Comparison of ENCODE assay signal across 8 cellular contexts in the genomic region with DNA sequence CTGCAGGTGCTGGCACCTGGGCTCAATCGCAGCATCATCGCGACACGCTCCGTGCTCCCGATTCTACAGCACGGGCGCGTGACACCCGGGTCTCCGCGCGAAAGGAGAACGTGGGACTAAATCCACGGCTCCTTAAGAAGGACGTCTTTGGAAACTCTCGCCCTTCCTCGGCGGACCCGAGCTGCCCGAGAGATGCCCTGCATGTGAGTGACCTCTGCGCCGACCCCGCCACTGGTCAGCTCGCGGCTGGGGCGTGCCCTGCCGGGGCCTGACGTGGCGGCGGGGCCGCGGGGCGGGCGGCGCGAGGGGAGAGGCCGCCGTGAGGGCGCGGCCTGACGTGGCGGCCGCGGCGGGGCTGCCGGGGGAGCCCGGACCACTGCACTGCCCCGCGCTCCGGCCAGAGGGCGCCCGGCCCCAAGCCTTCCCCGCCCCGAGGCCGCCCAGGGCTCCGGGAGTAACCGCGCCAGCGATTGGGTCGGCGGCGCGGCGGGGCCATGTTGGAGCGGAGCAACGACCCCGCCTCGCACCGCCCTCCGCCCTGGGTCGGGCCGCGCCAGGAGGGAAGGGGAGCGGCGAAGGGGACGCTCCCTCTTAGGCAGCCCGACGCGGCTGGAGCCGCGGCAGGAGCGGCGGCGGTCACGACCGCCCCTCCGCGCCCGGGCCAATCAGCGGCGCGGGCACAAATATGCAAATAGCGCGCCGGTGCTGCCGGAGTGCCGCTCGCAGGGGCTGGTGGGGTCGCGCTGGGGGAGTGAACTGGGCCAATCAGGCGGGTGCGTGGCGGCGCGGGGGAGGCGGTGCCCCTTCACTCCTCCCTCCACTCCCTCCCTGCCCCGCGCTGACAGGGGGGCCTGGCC.
DNase-seq lines count a peak whose midpoint lies in the region; ATAC-seq, FAIRE-seq and TF ChIP-seq lines count a peak whose summit lies in the region.

No MANE protein-coding gene starts in this region.

- H3K27ac ChIP-seq in kidney (ENCODE audit: low read depth in 2 of 2, low read length in 2 of 2): peak overlapping the region; percentile 94

- peak; percentile 68 for TF ChIP-seq CTCF in kidney (IDR thresholded peaks at IDR 0.05; ENCODE audit: borderline replicate concordance, extremely low read depth, insufficient read depth)

- H3K36me3 Mint-ChIP-seq in central memory CD8-positive, alpha-beta T cell (ENCODE audit: insufficient read depth): peaks cover 11% of the 10 kb centered on the region

- peaks cover 25% of the 10 kb centered on the region for H3K4me1 Mint-ChIP-seq in central memory CD8-positive, alpha-beta T cell

- H3K4me3 ChIP-seq in kidney (ENCODE audit: low read length in 2 of 2): peak overlapping the region; percentile 71 to 85

- no peaks in the 10 kb centered on the region for H3K36me3 ChIP-seq in kidney (ENCODE audit: control insufficient read depth in 1 of 2, insufficient read depth in 2 of 2, low read length in 2 of 2)

- H3K4me3 Mint-ChIP-seq in central memory CD8-positive, alpha-beta T cell: peak overlapping the region; percentile 83

- peaks cover 4 to 15% of the 10 kb centered on the region in 2 donors for H3K4me1 ChIP-seq in kidney (ENCODE audit: control insufficient read depth in 1 of 2, insufficient read depth in 1 of 2, low read depth in 1 of 2, low read length in 2 of 2)

- DNase-seq in AG20443 (ENCODE audit: low spot score) (peak; percentile 99), NCI-H345 (lab: John Stamatoyannopoulos, UW) (peak; percentile 92), kidney (peak; percentile 99)
- DNase-seq in activated CD4-positive, CD25-positive, alpha-beta regulatory T cell treated with anti-CD3 and anti-CD28 coated beads, Interleukin-2, amount 50 U/mL, for 16 hours (ENCODE audit: low read depth, low spot score): peak; percentile 91
- DNase-seq in central memory CD8-positive, alpha-beta T cell (ENCODE audit: low spot score in 2 of 2): peak; percentile 91 to 93
- peak; percentile 86 to 88 for DNase-seq in stimulated activated CD4-positive, alpha-beta T cell treated with anti-CD3 and anti-CD28 coated beads, Interleukin-15, amount 100 ng/mL, for 1 hour (ENCODE audit: low read depth in 1 of 2, low spot score in 1 of 2)

- intact Hi-C loops in kidney (cut with DNase I): no loop called here

- H3K27me3 Mint-ChIP-seq in central memory CD8-positive, alpha-beta T cell: no peaks in the 10 kb centered on the region

- peak overlapping the region; percentile 94 for H3K27ac Mint-ChIP-seq in central memory CD8-positive, alpha-beta T cell (ENCODE audit: low read depth)

- no peaks in the 10 kb centered on the region for H3K9me3 Mint-ChIP-seq in central memory CD8-positive, alpha-beta T cell

- H3K9me3 ChIP-seq in kidney (ENCODE audit: control insufficient read depth in 1 of 2, low read length in 2 of 2): no peaks in the 10 kb centered on the region

- no peak for FAIRE-seq in kidney (lab: Jason Lieb, UNC)

- ATAC-seq in GM19035 (IDR thresholded peaks at IDR 0.05; ENCODE audit: unreplicated experiment) (peak; percentile 80), HG03342 (IDR thresholded peaks at IDR 0.05; ENCODE audit: unreplicated experiment) (peak; percentile 78)
- ATAC-seq in central memory CD8-positive, alpha-beta T cell (replicated peaks; ENCODE audit: extremely low read depth, poor library complexity, severe bottlenecking): peak; percentile 95

- H3K9ac ChIP-seq in kidney (ENCODE audit: low read length in 2 of 2): peak overlapping the region; percentile 71 to 93

Comparison
In these comparisons a context has a peak if more than half of its experiments do, and no peak if none do; other contexts are left out.
1. Peak in every context shown above with its lines: DNase-seq, ATAC-seq, H3K4me3 ChIP-seq and H3K27ac ChIP-seq.